ENCODE assay signal across 13 cellular contexts in genomic region chr17:79020631-79021301, GRCh38. TPM values are rescaled to one million over a fixed set of nuclear protein-coding genes. Genes with fewer than 3 reads are reported as not detected.
DNase-seq lines count a peak whose midpoint lies in the region; ATAC-seq and TF ChIP-seq lines count a peak whose summit lies in the region.
"Had no signal": no experiment of that assay in that cellular context is flagged by ENCODE, and none has a peak within 500 bp of the region (broad histone marks: within the 10 kb centered on the region; RNA-seq: fewer than 3 reads in every experiment).

No MANE protein-coding gene starts in this region.

- H3K4me1 ChIP-seq in foreskin keratinocyte = peaks cover 21% of the 10 kb centered on the region
- H3K4me1 ChIP-seq in trophoblast cell (ENCODE audit: control insufficient read depth in 1 of 2, insufficient read depth in 2 of 2, low read length in 2 of 2) = peaks cover 20 to 21% of the 10 kb centered on the region in 2 experiments

- H3K79me2 ChIP-seq in trophoblast cell (ENCODE audit: control insufficient read depth, insufficient read depth, low read length, poor library complexity) = peaks cover 2% of the 10 kb centered on the region

- no peak overlapping the region for H3K23ac ChIP-seq in trophoblast cell (ENCODE audit: low read length)

- DNase-seq in left cardiac atrium (peak; percentile 33), Right ventricle myocardium superior (no peak), foreskin keratinocyte (peak in 1 of 2 donors; percentile 57), trophoblast cell (peak; percentile 41 to 72), foreskin melanocyte (no peak), NCI-H446 treated with DMSO at 0.1 percent for 48 hours (lab: John Stamatoyannopoulos, UW) (no peak)
- DNase-seq: activated CD4-positive, CD25-positive, alpha-beta regulatory T cell; cortex of kidney; naive B cell; NCI-H1092; SW 1271 had no signal

- peak overlapping the region; percentile 65 for H2AK5ac ChIP-seq in trophoblast cell (ENCODE audit: low read length)

- no peak overlapping the region for H4K12ac ChIP-seq in trophoblast cell (ENCODE audit: low read depth, low read length)

- no peaks in the 10 kb centered on the region for H3K9me3 ChIP-seq in trophoblast cell (ENCODE audit: insufficient read depth, low read depth, low read length)

- H4K8ac ChIP-seq in trophoblast cell (ENCODE audit: low read depth, low read length) = no peak overlapping the region

- peak overlapping the region; percentile 45 for H4K91ac ChIP-seq in trophoblast cell (ENCODE audit: low read depth, low read length)

- no peaks in the 10 kb centered on the region for H3K27me3 ChIP-seq in foreskin keratinocyte
- peaks cover 13% of the 10 kb centered on the region for H3K27me3 ChIP-seq in trophoblast cell (ENCODE audit: insufficient read depth, low read length)

- no peak overlapping the region for H3K4me3 ChIP-seq in trophoblast cell (ENCODE audit: low read depth, low read length)

- TF ChIP-seq CTCF in foreskin keratinocyte (conservative IDR thresholded peaks at IDR 0.05) = no peak

- no peaks in the 10 kb centered on the region for H3K36me3 ChIP-seq in trophoblast cell (ENCODE audit: control insufficient read depth in 1 of 2, insufficient read depth in 2 of 2, low read length in 2 of 2)

- no peak overlapping the region for H2BK5ac ChIP-seq in trophoblast cell (ENCODE audit: low read depth, low read length, poor library complexity)

- no peak overlapping the region for H2AFZ ChIP-seq in trophoblast cell (ENCODE audit: insufficient read depth, low read length, poor library complexity)

- H2BK12ac ChIP-seq in trophoblast cell (ENCODE audit: low read length) = no peak overlapping the region

- no peak for ATAC-seq in left cardiac atrium
- ATAC-seq in Right ventricle myocardium superior (ENCODE audit: poor library complexity) = no peak
- peak; percentile 12 for ATAC-seq in foreskin keratinocyte
- ATAC-seq in HG03039 (IDR thresholded peaks at IDR 0.05; ENCODE audit: unreplicated experiment) = no peak
- ATAC-seq in GM18867 (IDR thresholded peaks at IDR 0.05; ENCODE audit: unreplicated experiment) = no peak

- no peak overlapping the region for H3K4ac ChIP-seq in trophoblast cell (ENCODE audit: low read depth, low read length)

- H3K18ac ChIP-seq in trophoblast cell (ENCODE audit: low read length) = no peak overlapping the region

- H3K14ac ChIP-seq in trophoblast cell (ENCODE audit: low read length) = no peak overlapping the region

- no peak overlapping the region for H3K4me2 ChIP-seq in trophoblast cell (ENCODE audit: low read length)

- H2BK120ac ChIP-seq in trophoblast cell (ENCODE audit: insufficient read depth, low read length, poor library complexity) = peak overlapping the region; percentile 20

- no peak overlapping the region for H3K9ac ChIP-seq in trophoblast cell (ENCODE audit: low read length)

- H3K27ac ChIP-seq in foreskin keratinocyte = peak overlapping the region; percentile 76
- peak overlapping the region; percentile 22 for H3K27ac ChIP-seq in trophoblast cell (ENCODE audit: low read depth, low read length)

- intact Hi-C loops in left cardiac atrium (cut with DNase I) = no loop called here
- intact Hi-C loops in Right ventricle myocardium superior (cut with DNase I) = loop anchor here (5.0 kb wide), 1 partner anchor 57 kb away; no protein-coding TSS in a partner anchor

- H3K79me1 ChIP-seq in trophoblast cell (ENCODE audit: low read length) = peaks cover 26% of the 10 kb centered on the region

- WGBS in trophoblast cell (ENCODE audit: extremely low coverage, insufficient coverage, insufficient read length) = no CpG with 5 or more reads among the region's 2 CpGs

RNA-seq across cellular contexts. Expression of gene C1QTNF1, which starts 3.2 kb away (rescaled TPM):
- 100 to 1,000 TPM; 377 to 765 TPM for total RNA-seq in left cardiac atrium
- total RNA-seq in Right ventricle myocardium superior = 143 TPM
- total RNA-seq in foreskin keratinocyte = 29.5 and 38.9 TPM in 2 replicates
- 26.0 and 34.5 TPM in 2 replicates for polyA plus RNA-seq in foreskin keratinocyte
- 11.5 and 12.7 TPM in 2 replicates for polyA plus RNA-seq in trophoblast cell (2013)

RNA-seq across cellular contexts. Expression of gene CANT1, which starts 11.2 kb away (rescaled TPM):
- total RNA-seq in left cardiac atrium (10 to 100 TPM; 30.5 to 33.3 TPM), Right ventricle myocardium superior (29.8 TPM), foreskin keratinocyte (67.2 and 68.5 TPM in 2 replicates)
- polyA plus RNA-seq in foreskin keratinocyte = 48.4 and 49.3 TPM in 2 replicates
- polyA plus RNA-seq in trophoblast cell (2013) = 60.8 and 62.9 TPM in 2 replicates

RNA-seq across cellular contexts. Expression of gene LGALS3BP, which starts 41.0 kb away (rescaled TPM):
- 100 to 1,000 TPM; 390 to 448 TPM for total RNA-seq in left cardiac atrium
- total RNA-seq in Right ventricle myocardium superior = 499 TPM
- total RNA-seq in foreskin keratinocyte = 339 and 389 TPM in 2 replicates
- polyA plus RNA-seq in foreskin keratinocyte = 375 and 407 TPM in 2 replicates
- polyA plus RNA-seq in trophoblast cell (2013) = 9.1 and 9.3 TPM in 2 replicates

RNA-seq across cellular contexts. Expression of gene ENGASE, which starts 53.9 kb away (rescaled TPM):
- total RNA-seq in left cardiac atrium = 10 to 100 TPM; 34.5 to 47.5 TPM
- total RNA-seq in Right ventricle myocardium superior = 29.1 TPM
- total RNA-seq in foreskin keratinocyte = 11.2 and 11.7 TPM in 2 replicates
- polyA plus RNA-seq in foreskin keratinocyte = 8.0 and 8.5 TPM in 2 replicates
- polyA plus RNA-seq in trophoblast cell (2013) = 18.7 and 18.8 TPM in 2 replicates

Comparison
In these comparisons a context has a peak if more than half of its experiments do, and no peak if none do; other contexts are left out.
1. DNase-seq: peak in left cardiac atrium (single experiment) and trophoblast cell (2 of 2); none in Right ventricle myocardium superior (single experiment), foreskin melanocyte (single experiment) and NCI-H446 treated with DMSO at 0.1 percent for 48 hours (single experiment).